ENCODE assay signal across 15 cellular contexts in genomic region chr13:93298741-93299140, GRCh38.
"Had no signal": no experiment of that assay in that cellular context is flagged by ENCODE, and none has a peak within 500 bp of the region (broad histone marks: within the 10 kb centered on the region; RNA-seq: fewer than 3 reads in every experiment).

No MANE protein-coding gene starts in this region.

- H3K27ac ChIP-seq: right atrium auricular region, transverse colon, WERI-Rb-1 had no signal

- H3K9me3 ChIP-seq: mucosa of descending colon, right atrium auricular region, transverse colon had no signal

- H3K27me3 ChIP-seq: right atrium auricular region, transverse colon had no signal

- H3K36me3 ChIP-seq: right atrium auricular region, transverse colon had no signal

- ATAC-seq: activated CD8-positive, alpha-beta T cell treated with anti-CD3 and anti-CD28 coated beads, Interleukin-2, amount 10 ng/mL, durations not matched to agents 7 days and 5 days; left cardiac atrium; mucosa of descending colon; natural killer cell; stimulated activated naive B cell treated with anti-CD40 and anti-IgM and Interleukin-4, amounts not matched to agents 10 μg/mL and 1 μg/mL and 100 μg/mL, for 72 hours had no signal

- H3K4me1 ChIP-seq: right atrium auricular region, transverse colon had no signal

- H3K4me3 ChIP-seq: mucosa of descending colon, right atrium auricular region, transverse colon had no signal

- DNase-seq: activated CD4-positive, alpha-beta T cell treated with anti-CD3 and anti-CD28 coated beads for 4 hours; activated CD8-positive, alpha-beta memory T cell treated with anti-CD3 and anti-CD28 coated beads, Interleukin-2, amount 50 U/mL, for 48 hours; activated CD8-positive, alpha-beta T cell treated with anti-CD3 and anti-CD28 coated beads, Interleukin-2, amount 10 ng/mL, durations not matched to agents 7 days and 5 days; activated naive CD4-positive, alpha-beta T cell treated with Interleukin-2 at 50 U/mL for 16 hours; central memory CD4-positive, alpha-beta T cell; effector memory CD4-positive, alpha-beta T cell; left cardiac atrium; mucosa of descending colon; natural killer cell; nucleus accumbens; stimulated activated CD4-positive, alpha-beta T cell treated with anti-CD3 and anti-CD28 coated beads, Interleukin-1b, Interleukin-23, amount 100 ng/mL, for 48 hours; stimulated activated naive B cell treated with anti-CD40 and anti-IgM and Interleukin-4, amounts not matched to agents 10 μg/mL and 1 μg/mL and 100 μg/mL, for 72 hours; transverse colon; WERI-Rb-1 had no signal
